In the genomic region with DNA sequence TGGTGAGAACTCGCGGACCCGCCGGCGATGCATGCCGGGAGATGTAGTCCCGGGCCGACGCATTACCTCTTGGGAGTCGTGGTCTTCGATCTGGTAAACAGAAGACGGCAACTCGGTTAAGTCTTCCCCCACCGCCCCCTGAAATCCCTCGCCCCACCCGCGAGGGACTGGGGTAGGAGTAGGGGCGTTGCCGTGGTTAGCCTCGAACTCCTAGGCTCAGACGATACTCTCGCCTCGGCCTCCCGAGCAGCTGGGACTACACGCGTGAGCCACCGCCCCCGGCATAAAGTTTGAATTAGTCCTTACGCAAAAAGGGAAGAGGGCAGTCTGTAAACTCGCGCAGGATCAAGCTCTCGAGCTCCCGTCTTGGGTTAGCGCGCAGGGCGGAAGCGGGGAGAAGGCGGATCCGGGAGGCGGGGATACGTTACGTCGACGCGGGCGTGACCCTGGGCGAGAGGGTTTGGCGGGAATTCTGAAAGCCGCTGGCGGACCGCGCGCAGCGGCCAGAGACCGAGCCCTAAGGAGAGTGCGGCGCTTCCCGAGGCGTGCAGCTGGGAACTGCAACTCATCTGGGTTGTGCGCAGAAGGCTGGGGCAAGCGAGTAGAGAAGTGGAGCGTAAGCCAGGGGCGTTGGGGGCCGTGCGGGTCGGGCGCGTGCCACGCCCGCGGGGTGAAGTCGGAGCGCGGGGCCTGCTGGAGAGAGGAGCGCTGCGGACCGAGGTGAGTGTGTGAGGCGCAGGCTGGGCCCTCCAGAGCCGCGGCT, we compare ENCODE assay signal across 8 cellular contexts. TPM values are rescaled to one million over a fixed set of nuclear protein-coding genes. Genes with fewer than 3 reads are reported as not detected.
DNase-seq lines count a peak whose midpoint lies in the region; ATAC-seq and TF ChIP-seq lines count a peak whose summit lies in the region.

TSS of gene RAD51 (plus strand) at position 469 of the 763 bp plus-strand sequence. CDS start 3,585 bp downstream, outside the sequence.

- H3K4me1 ChIP-seq in adrenal gland (replicated peaks in 1 of 2) (peaks cover 14 to 16% of the 10 kb centered on the region in 2 donors), heart right ventricle (peaks cover 0 to 24% (median 18%) of the 10 kb centered on the region in 9 donors), upper lobe of left lung (peaks cover 16 to 24% (median 19%) of the 10 kb centered on the region in 4 donors)

- ATAC-seq in HG02870 (IDR thresholded peaks at IDR 0.05; ENCODE audit: unreplicated experiment) (peak; percentile 79), heart right ventricle (peak; percentile 98 to 99 (median 99)), upper lobe of left lung (ENCODE audit: low FRiP score in 2 of 2) (peak; percentile 98 to 99)

- no peak for TF ChIP-seq CTCF in GM13977 (IDR thresholded peaks at IDR 0.05; ENCODE audit: extremely low read depth, insufficient read depth, missing control alignments)
- TF ChIP-seq CTCF in adrenal gland (IDR thresholded peaks at IDR 0.05) = no peak
- peak in 1 of 9 donors; percentile 18 for TF ChIP-seq CTCF in heart right ventricle (IDR thresholded peaks at IDR 0.05)
- TF ChIP-seq CTCF in upper lobe of left lung (IDR thresholded peaks at IDR 0.05) = no peak

- no peaks in the 10 kb centered on the region for H3K36me3 ChIP-seq in adrenal gland (replicated peaks in 1 of 2)
- H3K36me3 ChIP-seq in heart right ventricle = peaks cover 0 to 34% (median 0%) of the 10 kb centered on the region in 9 donors
- H3K36me3 ChIP-seq in upper lobe of left lung = peaks cover 0 to 6% (median 0%) of the 10 kb centered on the region in 4 donors

- intact Hi-C loops in adrenal gland (cut with DNase I) = loop anchor here in 1 of 2 donors (10.0 kb wide), 1 partner anchor 200 kb away; the partner anchor contains the start of gene VPS18
- intact Hi-C loops in heart right ventricle (cut with DNase I) = loop anchor here in 4 of 10 donors (1.0 to 10.0 kb wide), 7 partner anchors 47 to 200 kb away; partner anchors contain the start of genes VPS18 (in 2 of the 4), DNAJC17 (in 1 of the 4), RMDN3 (in 1 of the 4) and ZFYVE19 (in 1 of the 4)
- intact Hi-C loops in posterior cingulate gyrus (cut with DNase I) = loop anchor here (1.0 to 10.0 kb wide), 3 partner anchors 112 to 197 kb away; partner anchors contain the start of genes CCDC32, DNAJC17, RPUSD2 and VPS18

- H3K4me3 ChIP-seq in adrenal gland (peak within 1 kb of the TSS in 3 of 4 donors; percentile 41 to 83 (median 73)), heart right ventricle (peak within 1 kb of the TSS; percentile 52 to 90 (median 84)), upper lobe of left lung (peak within 1 kb of the TSS; percentile 66 to 80 (median 79))

- 0 to 1% (median 0%) methylated on average over 32 to 80 of the region's 80 CpGs for WGBS in adrenal gland, 4 donors
- 0 to 1% methylated on average over 80 of the region's 80 CpGs for WGBS in heart right ventricle, 2 donors
- WGBS in upper lobe of left lung, 2 donors = 1% methylated on average over 23 to 33 of the region's 80 CpGs

- H3K27me3 ChIP-seq in adrenal gland (no peaks in the 10 kb centered on the region), heart right ventricle (no peaks in the 10 kb centered on the region), upper lobe of left lung (no peaks in the 10 kb centered on the region)

- TF ChIP-seq EP300 in upper lobe of left lung (IDR thresholded peaks at IDR 0.05) = no peak

- TF ChIP-seq POLR2A in adrenal gland (IDR thresholded peaks at IDR 0.05) = peak; percentile 16 to 62
- peak in 3 of 4 donors; percentile 28 to 82 (median 70) for TF ChIP-seq POLR2A in upper lobe of left lung (IDR thresholded peaks at IDR 0.05)

- in situ Hi-C loops in GM13977 (cut with MboI; ENCODE audit: low pct_unique_long_range_greater_than_20kb, low sequenced_read_pairs, unreplicated experiment) = no loop called here

- no peaks in the 10 kb centered on the region for H3K9me3 ChIP-seq in adrenal gland (replicated peaks in 1 of 3)
- H3K9me3 ChIP-seq in heart right ventricle = no peaks in the 10 kb centered on the region
- no peaks in the 10 kb centered on the region for H3K9me3 ChIP-seq in upper lobe of left lung

- DNase-seq in GM13977 (ENCODE audit: low spot score) (peak; percentile 96), NCI-H146 treated with DMSO at 0.1 percent for 48 hours (lab: John Stamatoyannopoulos, UW; ENCODE audit: unreplicated experiment) (peak; percentile 64), T-helper 1 cell (peak; percentile 82 to 93 (median 87)), adrenal gland (peak; percentile 92 to 95 (median 94)), heart right ventricle (peak; percentile 94), posterior cingulate gyrus (peak; percentile 81 to 99 (median 90)), upper lobe of left lung (peak; percentile 94 to 97)

- H3K27ac ChIP-seq in adrenal gland (peak within 1 kb of the TSS; percentile 93 to 98 (median 98)), heart right ventricle (peak within 1 kb of the TSS; percentile 94 to 100 (median 98)), upper lobe of left lung (peak within 1 kb of the TSS; percentile 96 to 99 (median 98))

RNA-seq across cellular contexts. Expression of gene RAD51, which starts in this region (rescaled TPM):
- total RNA-seq in adrenal gland = 1 to 10 TPM in 3 of 8 donors, under 1 TPM in 3, not detected in 2; 0.47 to 1.4 (median 0.84) TPM
- under 1 TPM in 2 of 3 donors, not detected in 1; 0.74 to 0.82 TPM for polyA plus RNA-seq in adrenal gland
- 1 to 10 TPM in 2 of 10 donors, under 1 TPM in 8; 0.30 to 3.6 (median 0.76) TPM for total RNA-seq in heart right ventricle
- polyA plus RNA-seq in heart right ventricle = under 1 TPM in 1 of 2 donors, not detected in 1; 0.43 TPM
- total RNA-seq in upper lobe of left lung = 1 to 10 TPM in 5 of 6 donors, not detected in 1; 1.0 to 3.4 (median 2.1) TPM

Comparison
In these comparisons a context has a peak if more than half of its experiments do, and no peak if none do; other contexts are left out.
1. Peak in every context shown above with its lines: DNase-seq, ATAC-seq, H3K4me3 ChIP-seq and H3K27ac ChIP-seq.